ENCODE assay signal across 15 cellular contexts in the genomic region with DNA sequence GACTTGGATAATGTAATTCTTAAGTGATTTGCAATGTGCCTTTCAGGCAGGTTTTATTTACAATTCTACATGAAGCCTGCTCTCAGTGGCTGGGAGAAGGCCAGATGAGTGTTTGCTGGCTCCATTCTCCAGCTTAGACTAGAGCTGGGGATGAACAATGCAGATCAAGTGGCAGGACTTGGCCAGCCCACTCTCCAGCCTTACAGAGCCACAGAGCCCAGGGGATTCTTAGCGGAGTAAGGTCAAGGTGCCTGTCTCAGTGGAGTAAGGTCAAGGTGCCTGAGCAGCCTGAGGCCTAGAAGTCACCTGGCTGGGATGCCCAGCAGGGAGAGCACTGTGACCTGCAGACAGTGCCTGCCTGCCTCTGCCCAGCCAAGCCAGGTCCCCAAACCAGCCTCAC.
DNase-seq lines count a peak whose midpoint lies in the region; ATAC-seq and TF ChIP-seq lines count a peak whose summit lies in the region.
"Had no signal": no experiment of that assay in that cellular context is flagged by ENCODE, and none has a peak within 500 bp of the region (broad histone marks: within the 10 kb centered on the region; RNA-seq: fewer than 3 reads in every experiment).

No MANE protein-coding gene starts in this region.

- H3K4me2 ChIP-seq in SK-N-SH (no peak overlapping the region), OCI-LY1 (ENCODE audit: low read length) (no peak overlapping the region; the same call in 1 of the 2 replicates)

- H3K9me2 ChIP-seq in SK-N-SH (no peaks in the 10 kb centered on the region), OCI-LY1 (ENCODE audit: low read depth, low read length) (no peaks in the 10 kb centered on the region)

- H3K36me3 ChIP-seq in SK-N-SH (replicated peaks in 1 of 2; ENCODE audit: control insufficient read depth in 1 of 2, insufficient read depth in 2 of 2, low read length in 1 of 2) (no peaks in the 10 kb centered on the region), OCI-LY1 (ENCODE audit: insufficient read depth, low read length) (no peaks in the 10 kb centered on the region), upper lobe of left lung (no peaks in the 10 kb centered on the region)
- H3K36me3 ChIP-seq: adrenal gland, SJCRH30 had no signal

- TF ChIP-seq RAD21 in SK-N-SH (IDR thresholded peaks at IDR 0.05; ENCODE audit: low read length), result no peak

- CTCF ChIA-PET in SK-N-SH (lab: Yijun Ruan, JAX), result no interaction called here

- H3K27ac Mint-ChIP-seq in stimulated activated naive B cell treated with anti-CD40 and anti-IgM and Interleukin-4, amounts not matched to agents 10 μg/mL and 1 μg/mL and 100 μg/mL, for 72 hours, result no peak overlapping the region
- H3K27ac Mint-ChIP-seq: HFFc6 had no signal

- H3K4me3 ChIP-seq in SK-N-SH (ENCODE audit: low read depth in 2 of 2, low read length in 1 of 2) (no peak overlapping the region), OCI-LY1 (ENCODE audit: low read depth, low read length, poor library complexity, severe bottlenecking) (no peak overlapping the region), fibroblast of villous mesenchyme (ENCODE audit: low read depth, low read length) (no peak overlapping the region), upper lobe of left lung (no peak overlapping the region)
- H3K4me3 ChIP-seq: adrenal gland, SJCRH30 had no signal

- TF ChIP-seq POLR2A in upper lobe of left lung (IDR thresholded peaks at IDR 0.05), result no peak

- no peaks in the 10 kb centered on the region for H3K79me2 ChIP-seq in SK-N-SH (ENCODE audit: insufficient read depth)
- H3K79me2 ChIP-seq in OCI-LY1 (ENCODE audit: insufficient read depth, low read length), result no peaks in the 10 kb centered on the region

- TF ChIP-seq CTCF in SK-N-SH (IDR thresholded peaks at IDR 0.05), result no peak
- no peak for TF ChIP-seq CTCF in OCI-LY1 (IDR thresholded peaks at IDR 0.05; ENCODE audit: low read length)
- TF ChIP-seq CTCF in fibroblast of villous mesenchyme (IDR thresholded peaks at IDR 0.05; ENCODE audit: insufficient read depth, low read depth, low read length), result no peak
- TF ChIP-seq CTCF in upper lobe of left lung (IDR thresholded peaks at IDR 0.05), result no peak
- no peak for TF ChIP-seq CTCF in GM20000 (IDR thresholded peaks at IDR 0.05; ENCODE audit: extremely low read depth, missing control alignments)

- H3K9ac ChIP-seq in SK-N-SH, result no peak overlapping the region
- no peak overlapping the region for H3K9ac ChIP-seq in OCI-LY1 (ENCODE audit: low read length)

- DNase-seq in SK-N-SH, result no peak
- peak; percentile 11 for DNase-seq in fibroblast of villous mesenchyme (ENCODE audit: low read depth)
- peak in 1 of 2 donors; percentile 60 for DNase-seq in upper lobe of left lung
- no peak for DNase-seq in GM20000 (ENCODE audit: low spot score)
- DNase-seq in stimulated activated naive B cell treated with anti-CD40 and anti-IgM and Interleukin-4, amounts not matched to agents 10 μg/mL and 1 μg/mL and 100 μg/mL, for 72 hours, result no peak
- no peak for DNase-seq in cardiac septum (ENCODE audit: low spot score)
- DNase-seq: activated CD8-positive, alpha-beta memory T cell treated with anti-CD3 and anti-CD28 coated beads, Interleukin-2, amount 50 U/mL, for 48 hours; adrenal gland; HFFc6; KG1; stimulated activated naive CD4-positive, alpha-beta T cell had no signal

- H3K4me1 ChIP-seq in SK-N-SH (ENCODE audit: control insufficient read depth in 1 of 2, insufficient read depth in 2 of 2, low read depth in 1 of 2, low read length in 1 of 2), result peaks cover 0 to 4% of the 10 kb centered on the region in 2 experiments; a peak in 2 of 4 replicates
- peaks cover 52% of the 10 kb centered on the region for H3K4me1 ChIP-seq in OCI-LY1 (ENCODE audit: insufficient read depth, low read length, severe bottlenecking)
- peaks cover 0 to 11% (median 4%) of the 10 kb centered on the region in 4 donors for H3K4me1 ChIP-seq in upper lobe of left lung
- H3K4me1 ChIP-seq: adrenal gland, SJCRH30 had no signal

- H4K20me1 ChIP-seq in SK-N-SH (ENCODE audit: insufficient read depth) (no peaks in the 10 kb centered on the region), OCI-LY1 (ENCODE audit: insufficient read depth, low read length) (no peaks in the 10 kb centered on the region)

- no peak for TF ChIP-seq EP300 in SK-N-SH (IDR thresholded peaks at IDR 0.05; ENCODE audit: borderline replicate concordance in 1 of 2, low read depth in 1 of 2, low read length in 1 of 2)
- TF ChIP-seq EP300 in upper lobe of left lung (IDR thresholded peaks at IDR 0.05), result no peak

- H3K36me3 Mint-ChIP-seq in stimulated activated naive B cell treated with anti-CD40 and anti-IgM and Interleukin-4, amounts not matched to agents 10 μg/mL and 1 μg/mL and 100 μg/mL, for 72 hours, result no peaks in the 10 kb centered on the region

- POLR2A ChIA-PET in SK-N-SH (lab: Yijun Ruan, JAX), result no interaction called here

- no peak overlapping the region for H3K4me3 Mint-ChIP-seq in stimulated activated naive B cell treated with anti-CD40 and anti-IgM and Interleukin-4, amounts not matched to agents 10 μg/mL and 1 μg/mL and 100 μg/mL, for 72 hours
- H3K4me3 Mint-ChIP-seq: HFFc6 had no signal

- no peaks in the 10 kb centered on the region for H3K9me3 Mint-ChIP-seq in stimulated activated naive B cell treated with anti-CD40 and anti-IgM and Interleukin-4, amounts not matched to agents 10 μg/mL and 1 μg/mL and 100 μg/mL, for 72 hours
- H3K9me3 Mint-ChIP-seq: HFFc6 had no signal

- H3K9me3 ChIP-seq in SK-N-SH, result no peaks in the 10 kb centered on the region
- no peaks in the 10 kb centered on the region for H3K9me3 ChIP-seq in OCI-LY1 (ENCODE audit: low read length)
- no peaks in the 10 kb centered on the region for H3K9me3 ChIP-seq in upper lobe of left lung
- H3K9me3 ChIP-seq: adrenal gland, SJCRH30 had no signal

- ATAC-seq in SK-N-SH treated with all-trans-retinoic acid at 6 μM for 48 hours (0 out of 3 replicates have a peak, but pooled peaks have one; percentile 26), upper lobe of left lung (ENCODE audit: low FRiP score in 2 of 2) (peak; percentile 32 to 54)
- ATAC-seq in stimulated activated naive B cell treated with anti-CD40 and anti-IgM and Interleukin-4, amounts not matched to agents 10 μg/mL and 1 μg/mL and 100 μg/mL, for 72 hours (replicated peaks), result no peak

- no peaks in the 10 kb centered on the region for H3F3A ChIP-seq in SK-N-SH (replicated peaks; ENCODE audit: insufficient read depth)
- H3F3A ChIP-seq in OCI-LY1 (ENCODE audit: insufficient read depth, low read length), result no peaks in the 10 kb centered on the region

- intact Hi-C loops in cardiac septum (cut with DNase I), result no loop called here

- 83% methylated on average over 1 of the region's 1 CpG for WGBS in SK-N-SH (ENCODE audit: low lambda C conversion rate)
- WGBS in upper lobe of left lung, 2 donors, result 67 to 88% methylated on average over 1 of the region's 1 CpG

- H3K27ac ChIP-seq in SK-N-SH (ENCODE audit: low read depth in 2 of 2, low read length in 1 of 2) (no peak overlapping the region), OCI-LY1 (ENCODE audit: low read depth, low read length, poor library complexity, severe bottlenecking) (peak overlapping the region; percentile 81), upper lobe of left lung (no peak overlapping the region)
- H3K27ac ChIP-seq: adrenal gland, SJCRH30, VCaP had no signal

- H3K4me1 Mint-ChIP-seq in stimulated activated naive B cell treated with anti-CD40 and anti-IgM and Interleukin-4, amounts not matched to agents 10 μg/mL and 1 μg/mL and 100 μg/mL, for 72 hours, result no peaks in the 10 kb centered on the region

- H3K27me3 ChIP-seq in SK-N-SH (ENCODE audit: insufficient read depth) (no peaks in the 10 kb centered on the region), OCI-LY1 (ENCODE audit: insufficient read depth, low read length) (no peaks in the 10 kb centered on the region), upper lobe of left lung (no peaks in the 10 kb centered on the region)
- H3K27me3 ChIP-seq: adrenal gland, SJCRH30 had no signal

- H2AFZ ChIP-seq in SK-N-SH (ENCODE audit: low read depth) (no peak overlapping the region), OCI-LY1 (ENCODE audit: low read length) (no peak overlapping the region)

- no peaks in the 10 kb centered on the region for H3K27me3 Mint-ChIP-seq in stimulated activated naive B cell treated with anti-CD40 and anti-IgM and Interleukin-4, amounts not matched to agents 10 μg/mL and 1 μg/mL and 100 μg/mL, for 72 hours

TF ChIP-seq in SK-N-SH treated with all-trans-retinoic acid at 6 μM for 48 hours, 23 proteins besides CTCF, POLR2A, EP300 and RAD21 (continues in another document):
- TF ChIP-seq TCF4 (CRISPR knock-in tag; IDR thresholded peaks at IDR 0.05; ENCODE audit: borderline replicate concordance) (no peak), ZFP3 (CRISPR knock-in tag; IDR thresholded peaks at IDR 0.05) (no peak)
- TF ChIP-seq, protein P1, sequence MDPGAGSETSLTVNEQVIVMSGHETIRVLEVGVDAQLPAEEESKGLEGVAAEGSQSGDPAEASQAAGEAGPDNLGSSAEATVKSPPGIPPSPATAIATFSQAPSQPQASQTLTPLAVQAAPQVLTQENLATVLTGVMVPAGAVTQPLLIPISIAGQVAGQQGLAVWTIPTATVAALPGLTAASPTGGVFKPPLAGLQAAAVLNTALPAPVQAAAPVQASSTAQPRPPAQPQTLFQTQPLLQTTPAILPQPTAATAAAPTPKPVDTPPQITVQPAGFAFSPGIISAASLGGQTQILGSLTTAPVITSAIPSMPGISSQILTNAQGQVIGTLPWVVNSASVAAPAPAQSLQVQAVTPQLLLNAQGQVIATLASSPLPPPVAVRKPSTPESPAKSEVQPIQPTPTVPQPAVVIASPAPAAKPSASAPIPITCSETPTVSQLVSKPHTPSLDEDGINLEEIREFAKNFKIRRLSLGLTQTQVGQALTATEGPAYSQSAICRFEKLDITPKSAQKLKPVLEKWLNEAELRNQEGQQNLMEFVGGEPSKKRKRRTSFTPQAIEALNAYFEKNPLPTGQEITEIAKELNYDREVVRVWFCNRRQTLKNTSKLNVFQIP (CRISPR knock-in tag; IDR thresholded peaks at IDR 0.05; ENCODE audit: borderline replicate concordance, low read depth), result no peak

TF ChIP-seq in SK-N-SH, 30 proteins besides CTCF, POLR2A, EP300 and RAD21 (continues in another document):
- TF ChIP-seq GABPA (IDR thresholded peaks at IDR 0.05; ENCODE audit: low read depth) (no peak), JUND (IDR thresholded peaks at IDR 0.05) (no peak), TAF1 (IDR thresholded peaks at IDR 0.05; ENCODE audit: borderline replicate concordance, low read depth, low read length) (no peak), POLR2AphosphoS5 (IDR thresholded peaks at IDR 0.05; ENCODE audit: low read depth, low read length) (no peak), GATA2 (CRISPR knock-in tag; IDR thresholded peaks at IDR 0.05) (no peak)
- TF ChIP-seq, protein P2, sequence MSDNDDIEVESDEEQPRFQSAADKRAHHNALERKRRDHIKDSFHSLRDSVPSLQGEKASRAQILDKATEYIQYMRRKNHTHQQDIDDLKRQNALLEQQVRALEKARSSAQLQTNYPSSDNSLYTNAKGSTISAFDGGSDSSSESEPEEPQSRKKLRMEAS (IDR thresholded peaks at IDR 0.05; ENCODE audit: low read depth), result no peak

Comparison
In these comparisons a context has a peak if more than half of its experiments do, and no peak if none do; other contexts are left out.
1. ATAC-seq: peak in SK-N-SH treated with all-trans-retinoic acid at 6 μM for 48 hours (single experiment) and upper lobe of left lung (2 of 2); none in stimulated activated naive B cell treated with anti-CD40 and anti-IgM and Interleukin-4, amounts not matched to agents 10 μg/mL and 1 μg/mL and 100 μg/mL, for 72 hours (0 of 2).